9 cellular contexts compared by ENCODE assay signal in the genomic region with DNA sequence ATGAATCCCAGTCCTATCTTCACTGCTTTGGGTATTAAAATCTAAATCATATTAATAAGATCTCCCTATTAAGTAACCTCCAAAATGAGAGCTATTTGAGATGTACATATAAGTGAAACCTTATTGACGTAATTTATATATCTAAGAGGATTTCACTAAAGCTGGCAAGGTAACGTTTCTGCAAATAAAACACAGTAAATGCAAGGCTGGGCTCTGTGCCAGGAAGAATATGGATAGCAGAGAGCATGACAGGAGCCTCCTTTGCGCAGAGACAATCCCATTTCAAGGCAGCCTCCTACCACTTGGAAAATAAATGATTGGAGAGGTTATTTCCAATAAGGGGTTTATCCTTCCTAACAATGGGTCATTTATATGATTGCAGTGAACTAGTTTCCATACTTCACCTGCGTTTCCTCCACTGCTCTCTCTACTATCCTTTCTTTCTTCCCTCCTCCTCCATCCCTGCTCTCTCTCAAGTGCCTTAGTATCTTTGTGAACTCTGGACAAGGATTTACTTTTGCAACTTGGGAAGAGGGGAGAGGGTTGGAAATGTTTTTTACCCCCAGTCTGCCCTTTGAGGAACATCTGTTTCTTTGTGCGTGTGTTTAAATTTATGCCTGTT. TPM values are rescaled to one million over a fixed set of nuclear protein-coding genes. Genes with fewer than 3 reads are reported as not detected.
DNase-seq lines count a peak whose midpoint lies in the region; ATAC-seq and TF ChIP-seq lines count a peak whose summit lies in the region.
"Had no signal": no experiment of that assay in that cellular context is flagged by ENCODE, and none has a peak within 500 bp of the region (broad histone marks: within the 10 kb centered on the region; RNA-seq: fewer than 3 reads in every experiment).

No MANE protein-coding gene starts in this region.

- H3K9ac ChIP-seq in SU-DHL-6 (ENCODE audit: low read length) = peak overlapping the region; percentile 10; the same call in 1 of the 2 replicates
- no peak overlapping the region for H3K9ac ChIP-seq in iPS-15b (ENCODE audit: low read depth, low read length)

- no peaks in the 10 kb centered on the region; the same call in 1 of the 2 replicates for H3K79me2 ChIP-seq in SU-DHL-6 (ENCODE audit: insufficient read depth, low read length)

- H3K27ac Mint-ChIP-seq in activated T-cell treated with anti-CD3 and anti-CD28 coated beads, Interleukin-2, amount 50 U/mL, for 24 hours = no peak overlapping the region

- H3K36me3 Mint-ChIP-seq in activated T-cell treated with anti-CD3 and anti-CD28 coated beads, Interleukin-2, amount 50 U/mL, for 24 hours (ENCODE audit: low read depth) = peaks cover 7% of the 10 kb centered on the region

- H3K27ac ChIP-seq in SU-DHL-6 (ENCODE audit: low read depth, low read length) = no peak overlapping the region
- peak overlapping the region; percentile 54 to 99 (median 97) for H3K27ac ChIP-seq in thyroid gland
- H3K27ac ChIP-seq: neutrophil had no signal

- no peaks in the 10 kb centered on the region for H3K36me3 ChIP-seq in SU-DHL-6 (ENCODE audit: low read length)
- no peaks in the 10 kb centered on the region for H3K36me3 ChIP-seq in iPS-15b (ENCODE audit: control insufficient read depth, insufficient read depth, low read length)
- H3K36me3 ChIP-seq in thyroid gland = no peaks in the 10 kb centered on the region
- H3K36me3 ChIP-seq: neutrophil had no signal

- H3K9me3 ChIP-seq in SU-DHL-6 (ENCODE audit: insufficient read depth, low read length) = no peaks in the 10 kb centered on the region
- no peaks in the 10 kb centered on the region for H3K9me3 ChIP-seq in iPS-15b (ENCODE audit: control insufficient read depth, insufficient read depth, low read length)
- H3K9me3 ChIP-seq in thyroid gland = no peaks in the 10 kb centered on the region
- H3K9me3 ChIP-seq: neutrophil had no signal

- H4K20me1 ChIP-seq in SU-DHL-6 (ENCODE audit: low read depth, low read length) = peaks cover 6% of the 10 kb centered on the region; the same call in 1 of the 2 replicates

- H3K4me1 ChIP-seq in iPS-15b (ENCODE audit: control insufficient read depth, insufficient read depth, low read length) (peaks cover 33% of the 10 kb centered on the region), thyroid gland (peaks cover 34% of the 10 kb centered on the region in 2 donors)

- H3K4me1 Mint-ChIP-seq in activated T-cell treated with anti-CD3 and anti-CD28 coated beads, Interleukin-2, amount 50 U/mL, for 24 hours (ENCODE audit: low read depth) = peaks cover 59% of the 10 kb centered on the region

- no peak overlapping the region for H2AFZ ChIP-seq in SU-DHL-6 (ENCODE audit: low read depth, low read length, severe bottlenecking)

- no peaks in the 10 kb centered on the region for H3K27me3 ChIP-seq in SU-DHL-6 (ENCODE audit: low read length)
- H3K27me3 ChIP-seq in iPS-15b (ENCODE audit: control insufficient read depth, insufficient read depth, low read length) = peaks cover 62% of the 10 kb centered on the region
- no peaks in the 10 kb centered on the region for H3K27me3 ChIP-seq in thyroid gland

- H3K4me2 ChIP-seq in SU-DHL-6 (ENCODE audit: low read depth, low read length, poor library complexity, severe bottlenecking) = peak overlapping the region; percentile 28

- peak overlapping the region; percentile 56 for H3K4me3 Mint-ChIP-seq in activated T-cell treated with anti-CD3 and anti-CD28 coated beads, Interleukin-2, amount 50 U/mL, for 24 hours

- intact Hi-C loops in thyroid gland (cut with DNase I) = no loop called here

- ATAC-seq in HG03139 (IDR thresholded peaks at IDR 0.05; ENCODE audit: unreplicated experiment) (no peak), GM19023 (IDR thresholded peaks at IDR 0.05; ENCODE audit: unreplicated experiment) (no peak)

- peaks cover 58% of the 10 kb centered on the region for H3F3A ChIP-seq in SU-DHL-6 (ENCODE audit: insufficient read depth)

- WGBS in thyroid gland, 2 donors = 39 to 45% methylated on average over 5 of the region's 5 CpGs

- no peak for TF ChIP-seq CTCF in SU-DHL-6 (IDR thresholded peaks at IDR 0.05; ENCODE audit: insufficient read depth, low read length, poor library complexity, severe bottlenecking)
- no peak for TF ChIP-seq CTCF in thyroid gland (IDR thresholded peaks at IDR 0.05)

- no peak for DNase-seq in activated T-cell treated with anti-CD3 and anti-CD28 coated beads, Interleukin-2, amount 50 U/mL, for 24 hours
- no peak for DNase-seq in activated T-cell treated with anti-CD3 and anti-CD28 coated beads, Interleukin-2, amount 50 U/mL, for 48 hours
- DNase-seq in thyroid gland (no peak), CD1c-positive myeloid dendritic cell (ENCODE audit: extremely low spot score) (no peak)

- TF ChIP-seq POLR2A in thyroid gland (IDR thresholded peaks at IDR 0.05) = no peak

- no peaks in the 10 kb centered on the region for H3K9me2 ChIP-seq in SU-DHL-6 (replicated peaks; ENCODE audit: insufficient read depth, low read length)

- H3K27me3 Mint-ChIP-seq in activated T-cell treated with anti-CD3 and anti-CD28 coated beads, Interleukin-2, amount 50 U/mL, for 24 hours = peaks cover 22% of the 10 kb centered on the region

- no peaks in the 10 kb centered on the region for H3K9me3 Mint-ChIP-seq in activated T-cell treated with anti-CD3 and anti-CD28 coated beads, Interleukin-2, amount 50 U/mL, for 24 hours

- H3K4me3 ChIP-seq in SU-DHL-6 (ENCODE audit: insufficient read depth, low read length, poor library complexity, severe bottlenecking) (no peak overlapping the region), iPS-15b (ENCODE audit: low read depth, low read length) (peak overlapping the region; percentile 19), thyroid gland (replicated peaks in 1 of 3) (no peak overlapping the region)

RNA-seq across cellular contexts. Expression of gene NFIA, which starts 3.0 kb away (rescaled TPM):
- total RNA-seq in thyroid gland = 100 to 1,000 TPM; 105 to 149 (median 118) TPM
